In genomic region chr10:102633848-102634247, GRCh38 we compare ENCODE assay signal across 9 cellular contexts. TPM values are rescaled to one million over a fixed set of nuclear protein-coding genes. Genes with fewer than 3 reads are reported as not detected.
DNase-seq lines count a peak whose midpoint lies in the region; ATAC-seq and TF ChIP-seq lines count a peak whose summit lies in the region.
"Had no signal": no experiment of that assay in that cellular context is flagged by ENCODE, and none has a peak within 500 bp of the region (broad histone marks: within the 10 kb centered on the region; RNA-seq: fewer than 3 reads in every experiment).

No MANE protein-coding gene starts in this region.

- H3K36me3 ChIP-seq in smooth muscle cell (ENCODE audit: low read depth) = no peaks in the 10 kb centered on the region

- peaks cover 4% of the 10 kb centered on the region for H3K27me3 Mint-ChIP-seq in HFFc6 (ENCODE audit: insufficient read depth)
- no peaks in the 10 kb centered on the region for H3K27me3 Mint-ChIP-seq in activated naive CD8-positive, alpha-beta T cell

- DNase-seq in HFFc6 (no peak), left ventricle myocardium superior (peak; percentile 18), smooth muscle cell (lab: John Stamatoyannopoulos, UW; ENCODE audit: unreplicated experiment) (no peak), KG1 (lab: John Stamatoyannopoulos, UW) (no peak)
- DNase-seq in stimulated activated CD4-positive, alpha-beta T cell treated with anti-CD3 and anti-CD28 coated beads, Interleukin-4, amount 100 ng/mL, for 4 hours = no peak
- DNase-seq: WERI-Rb-1 had no signal

- no peaks in the 10 kb centered on the region for H4K20me1 ChIP-seq in smooth muscle cell (ENCODE audit: low read depth)

- no peaks in the 10 kb centered on the region for H3K9me3 Mint-ChIP-seq in HFFc6
- H3K9me3 Mint-ChIP-seq in activated naive CD8-positive, alpha-beta T cell (ENCODE audit: low read depth) = no peaks in the 10 kb centered on the region

- no peak overlapping the region for H3K9ac ChIP-seq in smooth muscle cell (ENCODE audit: low read depth)

- peaks cover 72% of the 10 kb centered on the region for H3K4me1 Mint-ChIP-seq in HFFc6 (ENCODE audit: low read depth)
- peaks cover 52% of the 10 kb centered on the region for H3K4me1 Mint-ChIP-seq in activated naive CD8-positive, alpha-beta T cell (ENCODE audit: low read depth)

- intact Hi-C loops in left ventricle myocardium superior (cut with micrococcal nuclease) = no loop called here

- H3K4me1 ChIP-seq in smooth muscle cell (ENCODE audit: low read depth) = peaks cover 51% of the 10 kb centered on the region

- H3K36me3 Mint-ChIP-seq in HFFc6 (ENCODE audit: low read depth) = no peaks in the 10 kb centered on the region
- no peaks in the 10 kb centered on the region for H3K36me3 Mint-ChIP-seq in activated naive CD8-positive, alpha-beta T cell

- 87% methylated on average over 5 of the region's 5 CpGs for WGBS in smooth muscle cell (ENCODE audit: low lambda C conversion rate)

- H3K4me2 ChIP-seq in smooth muscle cell = peak overlapping the region; percentile 79

- no peak overlapping the region for H2AFZ ChIP-seq in smooth muscle cell (ENCODE audit: low read depth)

- TF ChIP-seq CTCF in HFFc6 (IDR thresholded peaks at IDR 0.05) (no peak), smooth muscle cell (IDR thresholded peaks at IDR 0.05; ENCODE audit: borderline replicate concordance, insufficient read depth, poor library complexity, severe bottlenecking) (no peak)

- H3K79me2 ChIP-seq in smooth muscle cell (ENCODE audit: low read depth) = no peaks in the 10 kb centered on the region

- 0 out of 2 replicates have a peak overlapping the region, but pooled peaks have one; percentile 65 for H3K4me3 Mint-ChIP-seq in HFFc6
- no peak overlapping the region for H3K4me3 Mint-ChIP-seq in activated naive CD8-positive, alpha-beta T cell

- H3K27ac ChIP-seq in smooth muscle cell (ENCODE audit: low read depth) = peak overlapping the region; percentile 98
- H3K27ac ChIP-seq: WERI-Rb-1 had no signal

- no peaks in the 10 kb centered on the region for H3K27me3 ChIP-seq in smooth muscle cell (ENCODE audit: low read depth)

- peak overlapping the region; percentile 96 for H3K27ac Mint-ChIP-seq in HFFc6
- H3K27ac Mint-ChIP-seq in activated naive CD8-positive, alpha-beta T cell = peak overlapping the region; percentile 91

- H3F3A ChIP-seq in smooth muscle cell (ENCODE audit: low read depth) = peaks cover 38% of the 10 kb centered on the region

- no peaks in the 10 kb centered on the region for H3K9me3 ChIP-seq in smooth muscle cell (replicated peaks; ENCODE audit: low read depth)

- H3K4me3 ChIP-seq in smooth muscle cell = no peak overlapping the region

- peak; percentile 6 for ATAC-seq in left ventricle myocardium superior
- no peak for ATAC-seq in esophagus mucosa
- ATAC-seq in HG02973 (IDR thresholded peaks at IDR 0.05; ENCODE audit: unreplicated experiment) = no peak

RNA-seq across cellular contexts. Expression of gene TRIM8, which starts 10.4 kb away (rescaled TPM):
- total RNA-seq in HFFc6 (2021; fragmentation: NEBNext Ultra II Directional; extraction: Animal tissue kit (Norgen Biotek cat#: 25700)) = 100 to 1,000 TPM; 123 to 148 (median 135) TPM
- total RNA-seq in left ventricle myocardium superior (117 TPM), smooth muscle cell (64.1 and 78.8 TPM in 2 replicates), esophagus mucosa (29.1 TPM)
- 77.8 and 78.0 TPM in 2 replicates for polyA plus RNA-seq in smooth muscle cell
